1 cellular context compared by ENCODE assay signal in the genomic region with DNA sequence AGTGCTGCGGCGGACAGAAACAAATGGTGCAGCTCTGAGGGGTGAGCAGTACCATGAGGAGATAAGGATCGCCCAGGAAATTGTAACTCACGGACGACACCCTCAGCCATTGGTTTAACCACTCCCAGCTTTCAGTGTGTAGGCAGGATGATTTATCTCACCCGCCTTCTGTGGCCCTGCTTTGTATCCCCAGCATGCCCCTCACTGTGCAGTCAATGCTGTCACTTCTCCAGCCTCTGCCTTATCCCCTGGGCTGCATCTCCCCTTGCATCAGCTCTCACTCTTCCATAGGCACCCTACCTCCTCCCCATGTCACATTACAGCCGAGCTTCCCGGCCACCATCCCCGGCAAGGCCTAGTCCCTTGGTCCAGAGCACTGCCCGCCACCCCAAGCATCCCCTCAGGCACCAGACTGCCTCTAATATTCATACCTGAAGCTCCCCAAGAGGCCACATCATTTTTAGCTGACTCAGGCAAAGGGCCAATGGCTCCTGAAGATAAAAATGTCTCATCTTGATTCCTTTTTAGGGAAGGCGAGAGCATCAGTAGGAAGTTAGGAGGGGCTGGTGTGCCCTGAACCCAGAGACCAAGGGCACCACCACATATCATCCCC.
TF ChIP-seq lines count a peak whose summit lies in the region.

No MANE protein-coding gene starts in this region.

TF ChIP-seq in K562, 482 proteins besides CTCF, POLR2A, EP300 and RAD21 (continues in another document):
- TF ChIP-seq RERE (CRISPR knock-in tag; IDR thresholded peaks at IDR 0.05; ENCODE audit: borderline replicate concordance) (no peak), KDM4B (IDR thresholded peaks at IDR 0.05; ENCODE audit: borderline replicate concordance in 2 of 2, low read depth in 1 of 2) (no peak), C11orf30 (IDR thresholded peaks at IDR 0.05; ENCODE audit: low read depth) (peak; percentile 91), TRIM28 (IDR thresholded peaks at IDR 0.05) (no peak), ZNF408 (CRISPR knock-in tag; IDR thresholded peaks at IDR 0.05; ENCODE audit: low read depth) (no peak), E2F4 (CRISPR knock-in tag; IDR thresholded peaks at IDR 0.05; ENCODE audit: low read depth) (no peak), CHD2 (IDR thresholded peaks at IDR 0.05; ENCODE audit: low read depth, low read length) (no peak), ARID2 (IDR thresholded peaks at IDR 0.05) (no peak), FUS (optimal IDR thresholded peaks at IDR 0.05; ENCODE audit: low read depth, low read length) (no peak), TEAD2 (tag; IDR thresholded peaks at IDR 0.05) (no peak), ZBTB34 (CRISPR knock-in tag; IDR thresholded peaks at IDR 0.05) (no peak), MEIS2 (IDR thresholded peaks at IDR 0.05; ENCODE audit: partially characterized antibody) (peak; percentile 93), DIDO1 (tag; IDR thresholded peaks at IDR 0.05; ENCODE audit: low read depth) (no peak), PHTF2 (CRISPR knock-in tag; IDR thresholded peaks at IDR 0.05) (no peak), GABPA (tag; conservative IDR thresholded peaks at IDR 0.05; ENCODE audit: low read depth) (no peak), MAFG (tag; conservative IDR thresholded peaks at IDR 0.05) (peak; percentile 73), PBX2 (CRISPR knock-in tag; IDR thresholded peaks at IDR 0.05; ENCODE audit: low read depth) (no peak), PBX2 (tag; conservative IDR thresholded peaks at IDR 0.05; ENCODE audit: low read depth) (peak; percentile 70), ADNP (tag; IDR thresholded peaks at IDR 0.05) (no peak), ZNF197 (CRISPR knock-in tag; IDR thresholded peaks at IDR 0.05; ENCODE audit: low read depth) (no peak), CREBBP (IDR thresholded peaks at IDR 0.05; ENCODE audit: low read depth, low read length) (no peak), ZNF217 (CRISPR knock-in tag; IDR thresholded peaks at IDR 0.05) (no peak), TSC22D4 (tag; IDR thresholded peaks at IDR 0.05) (no peak), NRF1 (conservative IDR thresholded peaks at IDR 0.05 in 1 of 2, IDR thresholded peaks at IDR 0.05 in 1 of 2) (no peak), ETV1 (tag; conservative IDR thresholded peaks at IDR 0.05; ENCODE audit: low read depth) (no peak), TRIM24 (IDR thresholded peaks at IDR 0.05) (0 out of 4 replicates have a peak, but pooled peaks of 1 of the 2 experiments have one; percentile 10), RBM22 (IDR thresholded peaks at IDR 0.05; ENCODE audit: low read depth, low read length, poor library complexity, severe bottlenecking) (no peak), KLF1 (tag; IDR thresholded peaks at IDR 0.05) (no peak), ZNF717 (CRISPR knock-in tag; IDR thresholded peaks at IDR 0.05) (no peak), ZNF766 (CRISPR knock-in tag; conservative IDR thresholded peaks at IDR 0.05) (no peak), BMI1 (IDR thresholded peaks at IDR 0.05; ENCODE audit: low read length) (no peak), ZNF121 (CRISPR knock-in tag; conservative IDR thresholded peaks at IDR 0.05) (no peak), SRF (CRISPR knock-in tag; IDR thresholded peaks at IDR 0.05) (no peak)
- TF ChIP-seq, protein P1, sequence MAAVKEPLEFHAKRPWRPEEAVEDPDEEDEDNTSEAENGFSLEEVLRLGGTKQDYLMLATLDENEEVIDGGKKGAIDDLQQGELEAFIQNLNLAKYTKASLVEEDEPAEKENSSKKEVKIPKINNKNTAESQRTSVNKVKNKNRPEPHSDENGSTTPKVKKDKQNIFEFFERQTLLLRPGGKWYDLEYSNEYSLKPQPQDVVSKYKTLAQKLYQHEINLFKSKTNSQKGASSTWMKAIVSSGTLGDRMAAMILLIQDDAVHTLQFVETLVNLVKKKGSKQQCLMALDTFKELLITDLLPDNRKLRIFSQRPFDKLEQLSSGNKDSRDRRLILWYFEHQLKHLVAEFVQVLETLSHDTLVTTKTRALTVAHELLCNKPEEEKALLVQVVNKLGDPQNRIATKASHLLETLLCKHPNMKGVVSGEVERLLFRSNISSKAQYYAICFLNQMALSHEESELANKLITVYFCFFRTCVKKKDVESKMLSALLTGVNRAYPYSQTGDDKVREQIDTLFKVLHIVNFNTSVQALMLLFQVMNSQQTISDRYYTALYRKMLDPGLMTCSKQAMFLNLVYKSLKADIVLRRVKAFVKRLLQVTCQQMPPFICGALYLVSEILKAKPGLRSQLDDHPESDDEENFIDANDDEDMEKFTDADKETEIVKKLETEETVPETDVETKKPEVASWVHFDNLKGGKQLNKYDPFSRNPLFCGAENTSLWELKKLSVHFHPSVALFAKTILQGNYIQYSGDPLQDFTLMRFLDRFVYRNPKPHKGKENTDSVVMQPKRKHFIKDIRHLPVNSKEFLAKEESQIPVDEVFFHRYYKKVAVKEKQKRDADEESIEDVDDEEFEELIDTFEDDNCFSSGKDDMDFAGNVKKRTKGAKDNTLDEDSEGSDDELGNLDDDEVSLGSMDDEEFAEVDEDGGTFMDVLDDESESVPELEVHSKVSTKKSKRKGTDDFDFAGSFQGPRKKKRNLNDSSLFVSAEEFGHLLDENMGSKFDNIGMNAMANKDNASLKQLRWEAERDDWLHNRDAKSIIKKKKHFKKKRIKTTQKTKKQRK (IDR thresholded peaks at IDR 0.05; ENCODE audit: borderline replicate concordance, low read depth, low read length): no peak
- TF ChIP-seq, protein P2, sequence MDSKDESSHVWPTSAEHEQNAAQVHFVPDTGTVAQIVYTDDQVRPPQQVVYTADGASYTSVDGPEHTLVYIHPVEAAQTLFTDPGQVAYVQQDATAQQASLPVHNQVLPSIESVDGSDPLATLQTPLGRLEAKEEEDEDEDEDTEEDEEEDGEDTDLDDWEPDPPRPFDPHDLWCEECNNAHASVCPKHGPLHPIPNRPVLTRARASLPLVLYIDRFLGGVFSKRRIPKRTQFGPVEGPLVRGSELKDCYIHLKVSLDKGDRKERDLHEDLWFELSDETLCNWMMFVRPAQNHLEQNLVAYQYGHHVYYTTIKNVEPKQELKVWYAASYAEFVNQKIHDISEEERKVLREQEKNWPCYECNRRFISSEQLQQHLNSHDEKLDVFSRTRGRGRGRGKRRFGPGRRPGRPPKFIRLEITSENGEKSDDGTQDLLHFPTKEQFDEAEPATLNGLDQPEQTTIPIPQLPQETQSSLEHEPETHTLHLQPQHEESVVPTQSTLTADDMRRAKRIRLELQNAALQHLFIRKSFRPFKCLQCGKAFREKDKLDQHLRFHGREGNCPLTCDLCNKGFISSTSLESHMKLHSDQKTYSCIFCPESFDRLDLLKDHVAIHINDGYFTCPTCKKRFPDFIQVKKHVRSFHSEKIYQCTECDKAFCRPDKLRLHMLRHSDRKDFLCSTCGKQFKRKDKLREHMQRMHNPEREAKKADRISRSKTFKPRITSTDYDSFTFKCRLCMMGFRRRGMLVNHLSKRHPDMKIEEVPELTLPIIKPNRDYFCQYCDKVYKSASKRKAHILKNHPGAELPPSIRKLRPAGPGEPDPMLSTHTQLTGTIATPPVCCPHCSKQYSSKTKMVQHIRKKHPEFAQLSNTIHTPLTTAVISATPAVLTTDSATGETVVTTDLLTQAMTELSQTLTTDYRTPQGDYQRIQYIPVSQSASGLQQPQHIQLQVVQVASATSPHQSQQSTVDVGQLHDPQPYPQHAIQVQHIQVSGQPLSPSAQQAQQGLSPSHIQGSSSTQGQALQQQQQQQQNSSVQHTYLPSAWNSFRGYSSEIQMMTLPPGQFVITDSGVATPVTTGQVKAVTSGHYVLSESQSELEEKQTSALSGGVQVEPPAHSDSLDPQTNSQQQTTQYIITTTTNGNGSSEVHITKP (IDR thresholded peaks at IDR 0.05; ENCODE audit: partially characterized antibody): peak; percentile 41
- TF ChIP-seq, protein P3, sequence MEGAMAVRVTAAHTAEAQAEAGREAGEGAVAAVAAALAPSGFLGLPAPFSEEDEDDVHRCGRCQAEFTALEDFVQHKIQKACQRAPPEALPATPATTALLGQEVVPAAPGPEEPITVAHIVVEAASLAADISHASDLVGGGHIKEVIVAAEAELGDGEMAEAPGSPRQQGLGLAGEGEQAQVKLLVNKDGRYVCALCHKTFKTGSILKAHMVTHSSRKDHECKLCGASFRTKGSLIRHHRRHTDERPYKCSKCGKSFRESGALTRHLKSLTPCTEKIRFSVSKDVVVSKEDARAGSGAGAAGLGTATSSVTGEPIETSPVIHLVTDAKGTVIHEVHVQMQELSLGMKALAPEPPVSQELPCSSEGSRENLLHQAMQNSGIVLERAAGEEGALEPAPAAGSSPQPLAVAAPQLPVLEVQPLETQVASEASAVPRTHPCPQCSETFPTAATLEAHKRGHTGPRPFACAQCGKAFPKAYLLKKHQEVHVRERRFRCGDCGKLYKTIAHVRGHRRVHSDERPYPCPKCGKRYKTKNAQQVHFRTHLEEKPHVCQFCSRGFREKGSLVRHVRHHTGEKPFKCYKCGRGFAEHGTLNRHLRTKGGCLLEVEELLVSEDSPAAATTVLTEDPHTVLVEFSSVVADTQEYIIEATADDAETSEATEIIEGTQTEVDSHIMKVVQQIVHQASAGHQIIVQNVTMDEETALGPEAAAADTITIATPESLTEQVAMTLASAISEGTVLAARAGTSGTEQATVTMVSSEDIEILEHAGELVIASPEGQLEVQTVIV (CRISPR knock-in tag; IDR thresholded peaks at IDR 0.05; ENCODE audit: borderline replicate concordance): no peak
- TF ChIP-seq, protein P4, sequence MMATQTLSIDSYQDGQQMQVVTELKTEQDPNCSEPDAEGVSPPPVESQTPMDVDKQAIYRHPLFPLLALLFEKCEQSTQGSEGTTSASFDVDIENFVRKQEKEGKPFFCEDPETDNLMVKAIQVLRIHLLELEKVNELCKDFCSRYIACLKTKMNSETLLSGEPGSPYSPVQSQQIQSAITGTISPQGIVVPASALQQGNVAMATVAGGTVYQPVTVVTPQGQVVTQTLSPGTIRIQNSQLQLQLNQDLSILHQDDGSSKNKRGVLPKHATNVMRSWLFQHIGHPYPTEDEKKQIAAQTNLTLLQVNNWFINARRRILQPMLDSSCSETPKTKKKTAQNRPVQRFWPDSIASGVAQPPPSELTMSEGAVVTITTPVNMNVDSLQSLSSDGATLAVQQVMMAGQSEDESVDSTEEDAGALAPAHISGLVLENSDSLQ (IDR thresholded peaks at IDR 0.05): peak; percentile 87
